ENCODE assay signal across 31 cellular contexts in genomic region chr15:43251185-43251862, GRCh38. TPM values are rescaled to one million over a fixed set of nuclear protein-coding genes. Genes with fewer than 3 reads are reported as not detected.
DNase-seq lines count a peak whose midpoint lies in the region; ATAC-seq and TF ChIP-seq lines count a peak whose summit lies in the region.
"Had no signal": no experiment of that assay in that cellular context is flagged by ENCODE, and none has a peak within 500 bp of the region (broad histone marks: within the 10 kb centered on the region; RNA-seq: fewer than 3 reads in every experiment).

No MANE protein-coding gene starts in this region.

- TF ChIP-seq CTCF in chondrocyte (IDR thresholded peaks at IDR 0.05) = no peak

- H3K27me3 Mint-ChIP-seq in activated CD4-positive, alpha-beta T cell treated with anti-CD3 and anti-CD28 coated beads, Interleukin-2, amount 10 ng/mL, durations not matched to agents 24 days and 14 days = no peaks in the 10 kb centered on the region
- peaks cover 7% of the 10 kb centered on the region for H3K27me3 Mint-ChIP-seq in activated naive CD8-positive, alpha-beta T cell treated with anti-CD3 and anti-CD28 coated beads, Interleukin-2, amount 10 ng/mL, durations not matched to agents 7 days and 5 days
- H3K27me3 Mint-ChIP-seq in chondrocyte (ENCODE audit: low read depth) = peaks cover 14% of the 10 kb centered on the region

- POLR2A ChIA-PET in activated naive CD8-positive, alpha-beta T cell treated with anti-CD3 and anti-CD28 coated beads, Interleukin-2, amount 10 ng/mL, durations not matched to agents 7 days and 5 days (lab: Charles Lee) = no interaction called here

- no peaks in the 10 kb centered on the region for H3K36me3 Mint-ChIP-seq in activated CD4-positive, alpha-beta T cell treated with anti-CD3 and anti-CD28 coated beads, Interleukin-2, amount 10 ng/mL, durations not matched to agents 24 days and 14 days (ENCODE audit: low read depth)
- H3K36me3 Mint-ChIP-seq in activated naive CD8-positive, alpha-beta T cell treated with anti-CD3 and anti-CD28 coated beads, Interleukin-2, amount 10 ng/mL, durations not matched to agents 7 days and 5 days = peaks cover 5% of the 10 kb centered on the region
- H3K36me3 Mint-ChIP-seq in stimulated activated effector memory CD8-positive, alpha-beta T cell treated with anti-CD3 and anti-CD28 coated beads, Interleukin-12 subunit alpha, Interleukin-12 subunit beta, amount 100 ng/mL, for 72 hours = peaks cover 6% of the 10 kb centered on the region
- H3K36me3 Mint-ChIP-seq in chondrocyte (ENCODE audit: low read depth) = no peaks in the 10 kb centered on the region
- H3K36me3 Mint-ChIP-seq: naive B cell had no signal

- H3K4me1 Mint-ChIP-seq in activated CD4-positive, alpha-beta T cell treated with anti-CD3 and anti-CD28 coated beads, Interleukin-2, amount 10 ng/mL, durations not matched to agents 24 days and 14 days = peaks cover 39% of the 10 kb centered on the region
- peaks cover 47% of the 10 kb centered on the region for H3K4me1 Mint-ChIP-seq in activated naive CD8-positive, alpha-beta T cell treated with anti-CD3 and anti-CD28 coated beads, Interleukin-2, amount 10 ng/mL, durations not matched to agents 7 days and 5 days
- H3K4me1 Mint-ChIP-seq in stimulated activated effector memory CD8-positive, alpha-beta T cell treated with anti-CD3 and anti-CD28 coated beads, Interleukin-12 subunit alpha, Interleukin-12 subunit beta, amount 100 ng/mL, for 72 hours = peaks cover 51% of the 10 kb centered on the region
- peaks cover 35% of the 10 kb centered on the region for H3K4me1 Mint-ChIP-seq in chondrocyte (ENCODE audit: low read depth)

- ATAC-seq in activated naive CD8-positive, alpha-beta T cell treated with anti-CD3 and anti-CD28 coated beads, Interleukin-2, amount 10 ng/mL, durations not matched to agents 7 days and 5 days (ENCODE audit: low read depth) = peak; percentile 19
- ATAC-seq in stimulated activated effector memory CD8-positive, alpha-beta T cell treated with anti-CD3 and anti-CD28 coated beads, Interleukin-12 subunit alpha, Interleukin-12 subunit beta, amount 100 ng/mL, for 72 hours = peak; percentile 62
- ATAC-seq: left lung, PC-3 had no signal

- intact Hi-C loops in activated CD4-positive, alpha-beta T cell treated with anti-CD3 and anti-CD28 coated beads, Interleukin-2, amount 10 ng/mL, durations not matched to agents 24 days and 14 days (cut with micrococcal nuclease) = no loop called here

- no peak overlapping the region for H3K4me3 Mint-ChIP-seq in activated CD4-positive, alpha-beta T cell treated with anti-CD3 and anti-CD28 coated beads, Interleukin-2, amount 10 ng/mL, durations not matched to agents 24 days and 14 days
- H3K4me3 Mint-ChIP-seq in activated naive CD8-positive, alpha-beta T cell treated with anti-CD3 and anti-CD28 coated beads, Interleukin-2, amount 10 ng/mL, durations not matched to agents 7 days and 5 days = no peak overlapping the region
- peak overlapping the region; percentile 0 for H3K4me3 Mint-ChIP-seq in stimulated activated effector memory CD8-positive, alpha-beta T cell treated with anti-CD3 and anti-CD28 coated beads, Interleukin-12 subunit alpha, Interleukin-12 subunit beta, amount 100 ng/mL, for 72 hours
- no peak overlapping the region for H3K4me3 Mint-ChIP-seq in chondrocyte (ENCODE audit: unreplicated experiment)

- peaks cover 6% of the 10 kb centered on the region for H3K9me3 Mint-ChIP-seq in activated CD4-positive, alpha-beta T cell treated with anti-CD3 and anti-CD28 coated beads, Interleukin-2, amount 10 ng/mL, durations not matched to agents 24 days and 14 days
- no peaks in the 10 kb centered on the region for H3K9me3 Mint-ChIP-seq in activated naive CD8-positive, alpha-beta T cell treated with anti-CD3 and anti-CD28 coated beads, Interleukin-2, amount 10 ng/mL, durations not matched to agents 7 days and 5 days
- no peaks in the 10 kb centered on the region for H3K9me3 Mint-ChIP-seq in stimulated activated effector memory CD8-positive, alpha-beta T cell treated with anti-CD3 and anti-CD28 coated beads, Interleukin-12 subunit alpha, Interleukin-12 subunit beta, amount 100 ng/mL, for 72 hours
- no peaks in the 10 kb centered on the region for H3K9me3 Mint-ChIP-seq in chondrocyte (ENCODE audit: low read depth)

- peak overlapping the region; percentile 90 for H3K27ac Mint-ChIP-seq in activated CD4-positive, alpha-beta T cell treated with anti-CD3 and anti-CD28 coated beads, Interleukin-2, amount 10 ng/mL, durations not matched to agents 24 days and 14 days
- peak overlapping the region; percentile 36 for H3K27ac Mint-ChIP-seq in activated naive CD8-positive, alpha-beta T cell treated with anti-CD3 and anti-CD28 coated beads, Interleukin-2, amount 10 ng/mL, durations not matched to agents 7 days and 5 days
- peak overlapping the region; percentile 87 for H3K27ac Mint-ChIP-seq in stimulated activated effector memory CD8-positive, alpha-beta T cell treated with anti-CD3 and anti-CD28 coated beads, Interleukin-12 subunit alpha, Interleukin-12 subunit beta, amount 100 ng/mL, for 72 hours
- H3K27ac Mint-ChIP-seq in chondrocyte (ENCODE audit: unreplicated experiment) = no peak overlapping the region

- no peak for DNase-seq in activated CD4-positive, alpha-beta T cell treated with anti-CD3 and anti-CD28 coated beads, Interleukin-2, amount 10 ng/mL, durations not matched to agents 24 days and 14 days
- no peak for DNase-seq in activated CD4-positive, alpha-beta T cell treated with anti-CD3 and anti-CD28 coated beads, Interleukin-2, amount 50 U/mL, for 4 hours
- peak; percentile 25 for DNase-seq in MV-4-11 (lab: John Stamatoyannopoulos, UW)
- no peak for DNase-seq in activated naive CD8-positive, alpha-beta T cell treated with anti-CD3 and anti-CD28 coated beads, Interleukin-2, amount 10 ng/mL, durations not matched to agents 7 days and 5 days
- DNase-seq in stimulated activated effector memory CD8-positive, alpha-beta T cell treated with anti-CD3 and anti-CD28 coated beads, Interleukin-12 subunit alpha, Interleukin-12 subunit beta, amount 100 ng/mL, for 72 hours (ENCODE audit: low spot score in 2 of 2) = no peak
- DNase-seq in chondrocyte (ENCODE audit: low spot score) = no peak
- DNase-seq in OCI-M2 (lab: John Stamatoyannopoulos, UW; ENCODE audit: unreplicated experiment) = no peak
- no peak for DNase-seq in epidermal melanocyte (ENCODE audit: insufficient read length, low spot score)
- DNase-seq: activated gamma-delta T cell; anterior cingulate cortex; Caco-2; dorsolateral prefrontal cortex; foreskin fibroblast; Karpas-422; left lung; naive B cell; NCI-H1105 treated with DMSO at 0.1 percent for 48 hours; NCI-H2081 treated with DMSO at 0.1 percent for 48 hours; NCI-H82; PC-3; SHP77 treated with DMSO at 0.1 percent for 48 hours; small intestine; stimulated activated CD4-positive, alpha-beta T cell treated with anti-CD3 and anti-CD28 coated beads, Interleukin-4, amount 100 ng/mL, for 24 hours had no signal

RNA-seq across cellular contexts. Expression of gene TGM5, which starts 15.4 kb away (rescaled TPM):
- total RNA-seq in activated CD4-positive, alpha-beta T cell treated with anti-CD3 and anti-CD28 coated beads, Interleukin-2, amount 10 ng/mL, durations not matched to agents 24 days and 14 days = 0.07 TPM in 1 of 2 replicates, not detected in the other
- under 1 TPM in 1 of 2 experiments, not detected in 1; 0.11 TPM for total RNA-seq in activated naive CD8-positive, alpha-beta T cell treated with anti-CD3 and anti-CD28 coated beads, Interleukin-2, amount 10 ng/mL, durations not matched to agents 7 days and 5 days
- not detected in 3 replicates for total RNA-seq in chondrocyte
- total RNA-seq: activated CD8-positive, alpha-beta memory T cell treated with anti-CD3 and anti-CD28 coated beads for 36 hours; Caco-2; cardiac muscle cell; endothelial cell of umbilical vein; left lung; osteoblast; PC-3 had no signal

RNA-seq across cellular contexts. Expression of gene EPB42, which starts 30.5 kb away (rescaled TPM):
- total RNA-seq in activated CD4-positive, alpha-beta T cell treated with anti-CD3 and anti-CD28 coated beads, Interleukin-2, amount 10 ng/mL, durations not matched to agents 24 days and 14 days = not detected in 2 replicates
- not detected for total RNA-seq in activated naive CD8-positive, alpha-beta T cell treated with anti-CD3 and anti-CD28 coated beads, Interleukin-2, amount 10 ng/mL, durations not matched to agents 7 days and 5 days
- not detected in 3 replicates for total RNA-seq in chondrocyte
- total RNA-seq: activated CD8-positive, alpha-beta memory T cell treated with anti-CD3 and anti-CD28 coated beads for 36 hours; Caco-2; endothelial cell of umbilical vein; left lung; osteoblast; PC-3; renal cortical epithelial cell had no signal

RNA-seq across cellular contexts. Expression of gene TGM7, which starts 50.7 kb away (rescaled TPM):
- not detected in 2 replicates for total RNA-seq in activated CD4-positive, alpha-beta T cell treated with anti-CD3 and anti-CD28 coated beads, Interleukin-2, amount 10 ng/mL, durations not matched to agents 24 days and 14 days
- not detected for total RNA-seq in activated naive CD8-positive, alpha-beta T cell treated with anti-CD3 and anti-CD28 coated beads, Interleukin-2, amount 10 ng/mL, durations not matched to agents 7 days and 5 days
- total RNA-seq in chondrocyte = not detected in 3 replicates
- total RNA-seq: activated CD8-positive, alpha-beta memory T cell treated with anti-CD3 and anti-CD28 coated beads for 36 hours; Caco-2; cardiac muscle cell; endothelial cell of umbilical vein; left lung; mesenteric fat pad; osteoblast; PC-3; renal cortical epithelial cell; subcutaneous adipose tissue; urinary bladder had no signal
